ENCODE assay signal across 2 cellular contexts in the genomic region with DNA sequence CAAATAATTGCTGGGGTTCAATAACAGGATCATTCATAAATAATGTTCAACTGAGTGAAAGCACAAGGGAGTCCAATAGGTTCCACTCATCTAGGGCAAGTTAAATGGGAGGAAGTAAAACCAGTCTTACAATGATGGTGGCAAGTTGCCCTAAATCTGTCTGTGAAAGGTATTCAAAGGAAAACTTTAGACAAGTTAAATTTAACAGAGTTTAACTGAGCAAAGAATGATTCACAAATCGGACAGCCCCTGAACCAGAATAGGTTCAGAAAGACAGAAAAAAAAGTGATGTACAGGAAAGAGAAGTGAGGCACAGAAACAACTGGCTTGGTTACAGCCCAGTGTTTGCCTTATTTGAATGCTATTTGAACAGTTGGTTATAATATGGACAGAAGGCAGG.
TF ChIP-seq lines count a peak whose summit lies in the region.

No MANE protein-coding gene starts in this region.

TF ChIP-seq in IMR-90, 13 proteins besides CTCF, POLR2A, EP300 and RAD21:
- TF ChIP-seq SMC3 (IDR thresholded peaks at IDR 0.05; ENCODE audit: low read depth, low read length) (no peak), CEBPB (IDR thresholded peaks at IDR 0.05; ENCODE audit: low read depth, low read length) (no peak), FOS (IDR thresholded peaks at IDR 0.05; ENCODE audit: low read depth, low read length) (no peak), MXI1 (IDR thresholded peaks at IDR 0.05; ENCODE audit: borderline replicate concordance, low read depth, low read length) (no peak), MAFK (IDR thresholded peaks at IDR 0.05; ENCODE audit: low read depth, low read length) (no peak), RFX5 (IDR thresholded peaks at IDR 0.05; ENCODE audit: low read depth, low read length) (no peak), NFE2L2 (IDR thresholded peaks at IDR 0.05; ENCODE audit: low read depth, low read length) (no peak), BHLHE40 (IDR thresholded peaks at IDR 0.05; ENCODE audit: low read depth, low read length) (no peak)

TF ChIP-seq in HepG2, 621 proteins besides CTCF, POLR2A, EP300 and RAD21:
- TF ChIP-seq, protein P1, sequence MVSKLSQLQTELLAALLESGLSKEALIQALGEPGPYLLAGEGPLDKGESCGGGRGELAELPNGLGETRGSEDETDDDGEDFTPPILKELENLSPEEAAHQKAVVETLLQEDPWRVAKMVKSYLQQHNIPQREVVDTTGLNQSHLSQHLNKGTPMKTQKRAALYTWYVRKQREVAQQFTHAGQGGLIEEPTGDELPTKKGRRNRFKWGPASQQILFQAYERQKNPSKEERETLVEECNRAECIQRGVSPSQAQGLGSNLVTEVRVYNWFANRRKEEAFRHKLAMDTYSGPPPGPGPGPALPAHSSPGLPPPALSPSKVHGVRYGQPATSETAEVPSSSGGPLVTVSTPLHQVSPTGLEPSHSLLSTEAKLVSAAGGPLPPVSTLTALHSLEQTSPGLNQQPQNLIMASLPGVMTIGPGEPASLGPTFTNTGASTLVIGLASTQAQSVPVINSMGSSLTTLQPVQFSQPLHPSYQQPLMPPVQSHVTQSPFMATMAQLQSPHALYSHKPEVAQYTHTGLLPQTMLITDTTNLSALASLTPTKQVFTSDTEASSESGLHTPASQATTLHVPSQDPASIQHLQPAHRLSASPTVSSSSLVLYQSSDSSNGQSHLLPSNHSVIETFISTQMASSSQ (IDR thresholded peaks at IDR 0.05; ENCODE audit: low read depth): no peak
- TF ChIP-seq, protein P1 (CRISPR knock-in tag; IDR thresholded peaks at IDR 0.05; ENCODE audit: borderline replicate concordance): no peak
- no peak for TF ChIP-seq AGO2 (optimal IDR thresholded peaks at IDR 0.05; ENCODE audit: low read depth, low read length)
- TF ChIP-seq ZNF350 (CRISPR knock-in tag; IDR thresholded peaks at IDR 0.05; ENCODE audit: borderline replicate concordance, low read depth): no peak
- no peak for TF ChIP-seq ZNF564 (CRISPR knock-in tag; IDR thresholded peaks at IDR 0.05)
- no peak for TF ChIP-seq TSC22D2 (CRISPR knock-in tag; IDR thresholded peaks at IDR 0.05; ENCODE audit: borderline replicate concordance)
- no peak for TF ChIP-seq ZNF12 (CRISPR knock-in tag; IDR thresholded peaks at IDR 0.05)
- TF ChIP-seq ZNF713 (CRISPR knock-in tag; IDR thresholded peaks at IDR 0.05): no peak
TF ChIP-seq in HepG2: peak in this region for 0.
